8 cellular contexts compared by ENCODE assay signal in genomic region chr16:3173892-3174617, GRCh38. TPM values are rescaled to one million over a fixed set of nuclear protein-coding genes. Genes with fewer than 3 reads are reported as not detected.
DNase-seq lines count a peak whose midpoint lies in the region; ATAC-seq, FAIRE-seq and TF ChIP-seq lines count a peak whose summit lies in the region.

No MANE protein-coding gene starts in this region.

- DNase-seq in stimulated activated CD4-positive, alpha-beta T cell treated with anti-CD3 and anti-CD28 coated beads, Interleukin-15, amount 100 ng/mL, for 24 hours, result peak; percentile 60
- DNase-seq in stimulated activated CD4-positive, alpha-beta T cell treated with anti-CD3 and anti-CD28 coated beads, Interleukin-4, amount 100 ng/mL, for 24 hours, result no peak
- peak; percentile 73 for DNase-seq in NB4 (ENCODE audit: low read depth)
- peak; percentile 69 to 87 (median 72) for DNase-seq in K562 (ENCODE audit: extremely low read depth in 1 of 4, low spot score in 3 of 4)

- TF ChIP-seq EP300 in K562 (IDR thresholded peaks at IDR 0.05; ENCODE audit: low read length), result no peak

- 5% methylated on average over 24 of the region's 24 CpGs for WGBS in K562 (ENCODE audit: insufficient coverage, low coverage, missing lambda C conversion rate)

- CTCF ChIA-PET in K562 (lab: Yijun Ruan, JAX; ENCODE audit: low intra/inter-chr PET ratio), result no interaction called here

- intact Hi-C loops in K562 (cut with micrococcal nuclease), result loop anchor here (10.0 kb wide), 1 partner anchor 119 kb away; no protein-coding TSS in a partner anchor

- in situ Hi-C loops in K562 (cut with MboI), result no loop called here

- H3K79me2 ChIP-seq in K562 (ENCODE audit: control insufficient read depth, insufficient read depth, low read length), result no peaks in the 10 kb centered on the region
- H3K79me2 ChIP-seq in parathyroid adenoma, result no peaks in the 10 kb centered on the region

- no peaks in the 10 kb centered on the region for H3K9me1 ChIP-seq in K562 (ENCODE audit: control insufficient read depth, insufficient read depth, low read length)

- POLR2A ChIA-PET in K562 (lab: Yijun Ruan, JAX), result interaction anchor here (0.7 to 1.5 kb wide), 8 partner anchors 9 to 286 kb away, joined by 3 to 6 read pairs (median 4); partner anchors contain the start of genes TIGD7, ZNF213 and ZNF75A

- BruUV-seq in K562 (replicated peaks; lab: Mats Ljungman, UMichigan), result no TSS peak

- TF ChIP-seq CTCF in NB4 (IDR thresholded peaks at IDR 0.05; ENCODE audit: low read depth, low read length), result peak; percentile 79
- peak; percentile 59 to 83 (median 61) for TF ChIP-seq CTCF in K562 (IDR thresholded peaks at IDR 0.05 in 2 of 3, conservative IDR thresholded peaks at IDR 0.05 in 1 of 3; ENCODE audit: insufficient read depth in 2 of 3, low read depth in 1 of 3, low read length in 3 of 3)
- TF ChIP-seq CTCF in parathyroid adenoma (IDR thresholded peaks at IDR 0.05), result no peak

- H3K27ac ChIP-seq in K562 (ENCODE audit: extremely low read depth, low read depth, low read length), result no peak overlapping the region
- H3K27ac ChIP-seq in parathyroid adenoma, result no peak overlapping the region

- FAIRE-seq in K562 (lab: Jason Lieb, UNC), result peak; percentile 11

- H3K4me3 ChIP-seq in NB4 (ENCODE audit: low read depth, low read length) (no peak overlapping the region), K562 (peak overlapping the region; percentile 51), parathyroid adenoma (ENCODE audit: low read depth, low read length) (peak overlapping the region; percentile 32)

- ATAC-seq in K562 (peak; percentile 72), HG03565 (IDR thresholded peaks at IDR 0.05; ENCODE audit: unreplicated experiment) (no peak), GM18498 (IDR thresholded peaks at IDR 0.05; ENCODE audit: unreplicated experiment) (no peak), HG03159 (IDR thresholded peaks at IDR 0.05; ENCODE audit: unreplicated experiment) (no peak)

- H2AFZ ChIP-seq in K562 (ENCODE audit: low read depth, low read length), result peak overlapping the region; percentile 79
- H2AFZ ChIP-seq in parathyroid adenoma, result no peak overlapping the region

- H3K9ac ChIP-seq in K562 (ENCODE audit: insufficient read depth in 1 of 2, low read depth in 2 of 2, low read length in 2 of 2), result peak overlapping the region; percentile 29 to 94; a peak in 3 of 4 replicates
- no peak overlapping the region for H3K9ac ChIP-seq in parathyroid adenoma

- H3K4me1 ChIP-seq in K562 (replicated peaks in 1 of 2; ENCODE audit: control insufficient read depth in 2 of 2, insufficient read depth in 2 of 2, low read length in 2 of 2), result peaks cover 0 to 45% of the 10 kb centered on the region in 2 experiments; a peak in 3 of 5 replicates
- no peaks in the 10 kb centered on the region for H3K4me1 ChIP-seq in parathyroid adenoma

- H3K27me3 ChIP-seq in K562 (ENCODE audit: control insufficient read depth in 2 of 2, insufficient read depth in 2 of 2, low read length in 2 of 2), result peaks cover 0 to 4% of the 10 kb centered on the region in 2 experiments; a peak in 1 of 5 replicates
- no peaks in the 10 kb centered on the region for H3K27me3 ChIP-seq in parathyroid adenoma (ENCODE audit: control insufficient read depth, insufficient read depth, low read length)

- H3K4me2 ChIP-seq in K562 (ENCODE audit: insufficient read depth, low read length) (peak overlapping the region; percentile 71), parathyroid adenoma (ENCODE audit: low read length) (peak overlapping the region; percentile 54)

- H3K9me3 ChIP-seq in K562 (replicated peaks; ENCODE audit: control insufficient read depth, insufficient read depth, low read depth, low read length) (no peaks in the 10 kb centered on the region), parathyroid adenoma (ENCODE audit: control insufficient read depth, low read length) (no peaks in the 10 kb centered on the region)

- no peak for TF ChIP-seq POLR2A in NB4 (IDR thresholded peaks at IDR 0.05; ENCODE audit: extremely low read depth, insufficient read length)
- no peak for TF ChIP-seq POLR2A in K562 (conservative IDR thresholded peaks at IDR 0.05)

- no peaks in the 10 kb centered on the region for H3K36me3 ChIP-seq in K562 (ENCODE audit: control insufficient read depth, insufficient read depth, low read length)
- no peaks in the 10 kb centered on the region for H3K36me3 ChIP-seq in parathyroid adenoma (ENCODE audit: control insufficient read depth, insufficient read depth, low read length)

- 0 out of 2 replicates have a peak, but pooled peaks cover 5% of the 10 kb centered on the region for H4K20me1 ChIP-seq in K562 (replicated peaks; ENCODE audit: control insufficient read depth, insufficient read depth, low read length)

- TF ChIP-seq RAD21 in K562 (CRISPR knock-in tag; conservative IDR thresholded peaks at IDR 0.05 in 1 of 2, IDR thresholded peaks at IDR 0.05 in 1 of 2), result peak in 1 of 2 experiments; percentile 45; a peak in 3 of 4 replicates

TF ChIP-seq in K562, 482 proteins besides CTCF, POLR2A, EP300 and RAD21 (continues in another document):
- TF ChIP-seq CC2D1A (IDR thresholded peaks at IDR 0.05) (no peak), SMAD4 (CRISPR knock-in tag; conservative IDR thresholded peaks at IDR 0.05) (no peak), L3MBTL2 (IDR thresholded peaks at IDR 0.05) (peak; percentile 81), XRCC5 (IDR thresholded peaks at IDR 0.05; ENCODE audit: low read depth, low read length) (0 out of 2 replicates have a peak, but pooled peaks have one; percentile 44), EP400 (IDR thresholded peaks at IDR 0.05) (no peak), ZBTB12 (CRISPR knock-in tag; IDR thresholded peaks at IDR 0.05) (no peak), ETV1 (tag; conservative IDR thresholded peaks at IDR 0.05; ENCODE audit: low read depth) (peak; percentile 32; the same call in 1 of the 2 replicates)

RNA-seq across cellular contexts. Expression of gene OR1F1, which starts 13.9 kb away (rescaled TPM):
- 0.81 and 1.4 TPM in 2 replicates for total RNA-seq in K562 (2011; cell fraction: chromatin; rRNA removed; ENCODE audit: low replicate concordance)
- total RNA-seq in K562 (2011; cell fraction: nucleolus; rRNA removed), result 1.3 and 1.8 TPM in 2 replicates
- total RNA-seq in K562 (2011; cell fraction: nucleoplasm; rRNA removed), result 0.73 and 2.6 TPM in 2 replicates
- total RNA-seq in K562 (2014; rRNA removed) (0.45 TPM in 1 of 2 replicates, not detected in the other), K562 (2014; rRNA removed; fragmentation: Illumina TruSeq; extraction: Trizol) (0.15 and 0.54 TPM in 2 replicates), K562 (2015; rRNA removed; fragmentation: Illumina TruSeq; extraction: Trizol) (0.23 TPM in 1 of 2 replicates, not detected in the other), K562 (2021) (0.22 TPM in 1 of 2 replicates, not detected in the other)
- polyA plus RNA-seq in K562 (2011; rRNA removed) (0.46 TPM in 2 replicates), K562 (2014; fragmentation: Illumina TruSeq; extraction: Trizol) (0.30 and 0.61 TPM in 2 replicates), K562 (2014; fragmentation: Nextera tagmentation; extraction: Ambion mirVana) (not detected), K562 (2014; rRNA removed) (0.12 and 0.25 TPM in 2 replicates)
- polyA plus RNA-seq in K562 (2011; cell fraction: cytosol; rRNA removed), result 1.1 and 1.3 TPM in 2 replicates
- polyA plus RNA-seq in K562 (2011; cell fraction: nucleus; rRNA removed), result 0.57 and 1.0 TPM in 2 replicates
- 0.08 and 0.11 TPM in 2 replicates for polyA plus RNA-seq in K562 (2012)
- 0.84 and 2.9 TPM in 2 replicates for polyA minus RNA-seq in K562 (2011; rRNA and poly(A)+ RNA removed)
- 2.0 TPM in 1 of 2 replicates, not detected in the other for polyA minus RNA-seq in K562 (2011; cell fraction: cytosol; rRNA and poly(A)+ RNA removed)
- 0.44 TPM in 1 of 2 replicates, not detected in the other for polyA minus RNA-seq in K562 (2011; cell fraction: nucleus; rRNA and poly(A)+ RNA removed)

RNA-seq across cellular contexts. Expression of gene ZNF213, which starts 39.2 kb away (rescaled TPM):
- total RNA-seq in K562 (2011; cell fraction: chromatin; rRNA removed; ENCODE audit: low replicate concordance), result 3.3 and 8.4 TPM in 2 replicates
- 6.6 and 7.7 TPM in 2 replicates for total RNA-seq in K562 (2011; cell fraction: nucleolus; rRNA removed)
- 4.5 and 4.7 TPM in 2 replicates for total RNA-seq in K562 (2011; cell fraction: nucleoplasm; rRNA removed)
- total RNA-seq in K562 (2014; rRNA removed) (2.7 and 3.2 TPM in 2 replicates), K562 (2014; rRNA removed; fragmentation: Illumina TruSeq; extraction: Trizol) (0.61 and 0.84 TPM in 2 replicates), K562 (2015; rRNA removed; fragmentation: Illumina TruSeq; extraction: Trizol) (1.8 and 2.1 TPM in 2 replicates), K562 (2021) (9.3 and 10.0 TPM in 2 replicates)
- polyA plus RNA-seq in K562 (2011; rRNA removed) (0.74 and 1.2 TPM in 2 replicates), K562 (2014; fragmentation: Illumina TruSeq; extraction: Trizol) (1.8 and 5.0 TPM in 2 replicates), K562 (2014; fragmentation: Nextera tagmentation; extraction: Ambion mirVana) (under 1 TPM; 0.49 to 0.62 TPM), K562 (2014; rRNA removed) (3.1 and 3.2 TPM in 2 replicates)
- polyA plus RNA-seq in K562 (2011; cell fraction: cytosol; rRNA removed), result 0.93 and 2.0 TPM in 2 replicates
- polyA plus RNA-seq in K562 (2011; cell fraction: nucleus; rRNA removed), result 3.5 and 6.9 TPM in 2 replicates
- polyA plus RNA-seq in K562 (2012), result 6.1 and 13.6 TPM in 2 replicates
- 0.88 and 0.99 TPM in 2 replicates for polyA minus RNA-seq in K562 (2011; rRNA and poly(A)+ RNA removed)
- 3.6 and 7.0 TPM in 2 replicates for polyA minus RNA-seq in K562 (2011; cell fraction: cytosol; rRNA and poly(A)+ RNA removed)
- 3.0 and 3.4 TPM in 2 replicates for polyA minus RNA-seq in K562 (2011; cell fraction: nucleus; rRNA and poly(A)+ RNA removed)
